1 cellular context compared by ENCODE assay signal in the genomic region with DNA sequence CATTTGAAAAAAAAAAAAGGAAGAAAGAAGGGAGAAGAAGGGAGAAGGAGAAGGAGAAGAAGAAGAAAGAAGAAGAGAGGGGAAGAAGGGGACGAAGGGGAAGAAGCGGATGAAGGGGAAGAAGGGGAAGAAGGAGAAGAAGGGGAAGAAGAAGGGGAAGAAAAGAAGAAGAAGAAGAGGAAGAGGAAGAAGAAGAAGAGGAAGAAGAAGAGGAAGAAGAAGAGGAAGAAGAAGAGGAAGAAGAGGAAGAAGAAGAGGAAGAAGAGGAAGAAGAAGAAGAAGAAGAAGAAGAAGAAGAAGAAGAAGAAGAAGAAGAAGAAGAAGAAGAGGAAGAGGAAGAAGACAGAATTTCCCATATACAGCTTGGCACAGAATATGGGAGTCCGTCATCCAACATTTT. TPM values are rescaled to one million over a fixed set of nuclear protein-coding genes. Genes with fewer than 3 reads are reported as not detected.
"Had no signal": no experiment of that assay in that cellular context is flagged by ENCODE, and none has a peak within 500 bp of the region (broad histone marks: within the 10 kb centered on the region; RNA-seq: fewer than 3 reads in every experiment).

No MANE protein-coding gene starts in this region.

RNA-seq across cellular contexts. Expression of a gene that starts 10.5 kb away (rescaled TPM):
- total RNA-seq: GM23248 had no signal
